Comparison of ENCODE assay signal across 8 cellular contexts in genomic region chr12:107622005-107622404, GRCh38.
A peak's percentile ranks its signal among the peaks of the same experiment; 100 is the strongest.
DNase-seq lines count a peak whose midpoint lies in the region; ATAC-seq and TF ChIP-seq lines count a peak whose summit lies in the region.

No MANE protein-coding gene starts in this region.

- H3K9ac ChIP-seq in KMS-11, result no peak overlapping the region

- H3K27me3 ChIP-seq in KMS-11 (ENCODE audit: insufficient read depth, low read depth) (no peaks in the 10 kb centered on the region), brain microvascular endothelial cell (replicated peaks) (no peaks in the 10 kb centered on the region)

- TF ChIP-seq CTCF in KMS-11 (conservative IDR thresholded peaks at IDR 0.05; ENCODE audit: low read depth, low read length) (0 out of 2 replicates have a peak, but pooled peaks have one; percentile 26), brain microvascular endothelial cell (IDR thresholded peaks at IDR 0.05; ENCODE audit: low read depth, low read length, missing control alignments) (peak; percentile 70), osteocyte (IDR thresholded peaks at IDR 0.05) (peak; percentile 20)

- ATAC-seq in HG03378 (IDR thresholded peaks at IDR 0.05; ENCODE audit: unreplicated experiment), result no peak

- no peak overlapping the region for H3K4me3 ChIP-seq in KMS-11 (IDR thresholded peaks at IDR 0.05; ENCODE audit: insufficient read depth, low read depth, low read length)
- H3K4me3 ChIP-seq in brain microvascular endothelial cell (ENCODE audit: low read depth, low read length), result no peak overlapping the region

- no peaks in the 10 kb centered on the region for H3K27me3 Mint-ChIP-seq in osteocyte (ENCODE audit: unreplicated experiment)

- no peak overlapping the region for H3K27ac Mint-ChIP-seq in osteocyte (ENCODE audit: unreplicated experiment)

- peaks cover 6% of the 10 kb centered on the region for H3K9me3 Mint-ChIP-seq in osteocyte (ENCODE audit: unreplicated experiment)

- H3K36me3 ChIP-seq in KMS-11 (ENCODE audit: insufficient read depth) (no peaks in the 10 kb centered on the region), brain microvascular endothelial cell (replicated peaks) (no peaks in the 10 kb centered on the region)

- no peaks in the 10 kb centered on the region for H3K4me1 ChIP-seq in KMS-11 (ENCODE audit: low read depth, poor library complexity, severe bottlenecking)

- H3K4me3 Mint-ChIP-seq in osteocyte (ENCODE audit: unreplicated experiment), result no peak overlapping the region

- no peak overlapping the region for H2AFZ ChIP-seq in KMS-11 (ENCODE audit: low read depth)

- peak; percentile 8 for DNase-seq in SKM-1 treated with dmso at 0.1 percent for 144 hours (lab: John Stamatoyannopoulos, UW; ENCODE audit: unreplicated experiment)
- DNase-seq in SKM-1 (lab: John Stamatoyannopoulos, UW; ENCODE audit: unreplicated experiment), result no peak
- peak; percentile 20 for DNase-seq in brain microvascular endothelial cell
- DNase-seq in osteocyte (ENCODE audit: extremely low spot score, unreplicated experiment), result no peak
- no peak for DNase-seq in activated CD8-positive, alpha-beta memory T cell treated with anti-CD3 and anti-CD28 coated beads for 24 hours
- DNase-seq in DMS153 (lab: John Stamatoyannopoulos, UW), result no peak

- H3K27ac ChIP-seq in KMS-11, result no peak overlapping the region
- H3K27ac ChIP-seq in brain microvascular endothelial cell, result no peak overlapping the region

- no peak overlapping the region for H3K4me2 ChIP-seq in KMS-11

- in situ Hi-C loops in brain microvascular endothelial cell (cut with HindIII; ENCODE audit: low pct_ligation_motif_present, low sequenced_read_pairs), result loop anchor here (25.0 kb wide), 1 partner anchor 485 kb away; no protein-coding TSS in a partner anchor

- no peaks in the 10 kb centered on the region for H3K4me1 Mint-ChIP-seq in osteocyte (ENCODE audit: unreplicated experiment)

- no peaks in the 10 kb centered on the region for H3K36me3 Mint-ChIP-seq in osteocyte (ENCODE audit: unreplicated experiment)

- no peaks in the 10 kb centered on the region for H4K20me1 ChIP-seq in KMS-11 (ENCODE audit: insufficient read depth)

- no peaks in the 10 kb centered on the region for H3K79me2 ChIP-seq in KMS-11 (ENCODE audit: insufficient read depth, low read depth)

Comparison
In these comparisons a context has a peak if more than half of its experiments do, and no peak if none do; other contexts are left out.
1. DNase-seq: peak in SKM-1 treated with dmso at 0.1 percent for 144 hours (single experiment) and brain microvascular endothelial cell (single experiment); none in SKM-1 (single experiment), osteocyte (single experiment), activated CD8-positive, alpha-beta memory T cell treated with anti-CD3 and anti-CD28 coated beads for 24 hours (single experiment) and DMS153 (single experiment).
2. CTCF ChIP-seq: peak in every context shown above with its lines; median percentile 70 in brain microvascular endothelial cell; 26 in KMS-11; 20 in osteocyte.